In the genomic region with DNA sequence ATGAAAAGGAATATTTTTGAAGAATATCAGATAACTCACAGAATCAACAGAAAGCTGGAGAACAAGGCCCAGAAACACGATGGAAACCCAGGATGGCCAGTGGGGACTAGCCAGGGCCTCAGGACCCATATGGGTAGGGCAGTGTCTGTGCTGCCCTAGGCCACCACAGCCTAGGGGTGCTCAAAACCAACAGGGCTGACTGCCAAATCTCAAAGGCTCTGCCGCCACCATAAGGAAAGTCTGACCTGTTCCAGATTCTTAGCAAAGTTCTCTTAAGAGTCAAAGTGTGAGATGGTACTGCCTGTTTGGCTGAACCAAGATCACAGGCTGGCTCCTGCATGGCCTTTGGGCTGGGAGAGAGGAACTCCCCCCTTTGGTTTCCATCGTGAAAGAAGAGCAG, we compare ENCODE assay signal across 8 cellular contexts.
"Had no signal": no experiment of that assay in that cellular context is flagged by ENCODE, and none has a peak within 500 bp of the region (broad histone marks: within the 10 kb centered on the region; RNA-seq: fewer than 3 reads in every experiment).

No MANE protein-coding gene starts in this region.

- FAIRE-seq: H54, HTR-8/SVneo, K562 had no signal

- H3K27ac Mint-ChIP-seq: H9 had no signal

- DNase-seq: GOT3, H9, HCEC 1CT, IMR-90, KG1 had no signal

- ATAC-seq: K562 had no signal

- H3K4me3 ChIP-seq: K562 had no signal

- H3K4me3 Mint-ChIP-seq: H9 had no signal
